In genomic region chr1:165738794-165739193, GRCh38 we compare ENCODE assay signal across 11 cellular contexts. TPM values are rescaled to one million over a fixed set of nuclear protein-coding genes. Genes with fewer than 3 reads are reported as not detected.
DNase-seq lines count a peak whose midpoint lies in the region; ATAC-seq lines count a peak whose summit lies in the region.
"Had no signal": no experiment of that assay in that cellular context is flagged by ENCODE, and none has a peak within 500 bp of the region (broad histone marks: within the 10 kb centered on the region; RNA-seq: fewer than 3 reads in every experiment).

No MANE protein-coding gene starts in this region.

- DNase-seq in GM23248 (no peak), substantia nigra (lab: John Stamatoyannopoulos, UW) (no peak), H7 (no peak)
- DNase-seq in CD8-positive, alpha-beta memory T cell = no peak
- DNase-seq: activated CD4-positive, CD25-positive, alpha-beta regulatory T cell treated with anti-CD3 and anti-CD28 coated beads, Interleukin-2, amount 50 U/mL, for 72 hours; amygdala; posterior cingulate gyrus had no signal

- H2AFZ ChIP-seq in GM23248 = no peak overlapping the region

- no peaks in the 10 kb centered on the region for H4K20me1 ChIP-seq in GM23248 (ENCODE audit: insufficient read depth)

- CTCF ChIA-PET in CD8-positive, alpha-beta memory T cell (lab: Charles Lee) = no interaction called here

- H3F3A ChIP-seq in GM23248 (ENCODE audit: insufficient read depth) = peaks cover 17% of the 10 kb centered on the region; the same call in 1 of the 2 replicates

- H3K9me2 ChIP-seq in GM23248 (ENCODE audit: insufficient read depth) = no peaks in the 10 kb centered on the region

- no peaks in the 10 kb centered on the region for H3K4me1 ChIP-seq in GM23248 (ENCODE audit: insufficient read depth)
- no peaks in the 10 kb centered on the region for H3K4me1 ChIP-seq in CD8-positive, alpha-beta memory T cell (ENCODE audit: insufficient read depth, low read length)

- H3K4me1 Mint-ChIP-seq in stimulated activated memory B cell treated with anti-CD40 and anti-IgM and Interleukin-4, amounts not matched to agents 10 μg/mL and 1 μg/mL and 100 μg/mL, for 72 hours = peaks cover 30% of the 10 kb centered on the region
- H3K4me1 Mint-ChIP-seq in CD8-positive, alpha-beta memory T cell = peaks cover 16 to 31% (median 25%) of the 10 kb centered on the region in 3 donors

- peak; percentile 92 for ATAC-seq in GM18870 (IDR thresholded peaks at IDR 0.05; ENCODE audit: unreplicated experiment)
- peak; percentile 93 for ATAC-seq in HG03439 (IDR thresholded peaks at IDR 0.05; ENCODE audit: unreplicated experiment)
- peak; percentile 45 for ATAC-seq in stimulated activated memory B cell treated with anti-CD40 and anti-IgM and Interleukin-4, amounts not matched to agents 10 μg/mL and 1 μg/mL and 100 μg/mL, for 72 hours

- no peaks in the 10 kb centered on the region for H3K27me3 Mint-ChIP-seq in stimulated activated memory B cell treated with anti-CD40 and anti-IgM and Interleukin-4, amounts not matched to agents 10 μg/mL and 1 μg/mL and 100 μg/mL, for 72 hours
- H3K27me3 Mint-ChIP-seq in CD8-positive, alpha-beta memory T cell = no peaks in the 10 kb centered on the region

- no peaks in the 10 kb centered on the region for H3K9me3 Mint-ChIP-seq in stimulated activated memory B cell treated with anti-CD40 and anti-IgM and Interleukin-4, amounts not matched to agents 10 μg/mL and 1 μg/mL and 100 μg/mL, for 72 hours
- no peaks in the 10 kb centered on the region for H3K9me3 Mint-ChIP-seq in CD8-positive, alpha-beta memory T cell

- H3K9ac ChIP-seq in GM23248 = no peak overlapping the region

- H3K27me3 ChIP-seq in GM23248 (replicated peaks; ENCODE audit: insufficient read depth) = no peaks in the 10 kb centered on the region
- H3K27me3 ChIP-seq in CD8-positive, alpha-beta memory T cell (ENCODE audit: insufficient read depth, low read length, poor library complexity, severe bottlenecking) = no peaks in the 10 kb centered on the region
- no peaks in the 10 kb centered on the region for H3K27me3 ChIP-seq in H7 (ENCODE audit: control insufficient read depth, insufficient read depth, low read length)

- 94 to 97% methylated on average over 1 of the region's 1 CpG for WGBS in GM23248 (ENCODE audit: low coverage in 1 of 2, low lambda C conversion rate in 2 of 2, missing lambda C conversion rate in 2 of 2), 2 experiments

- H3K4me3 Mint-ChIP-seq in stimulated activated memory B cell treated with anti-CD40 and anti-IgM and Interleukin-4, amounts not matched to agents 10 μg/mL and 1 μg/mL and 100 μg/mL, for 72 hours = no peak overlapping the region
- no peak overlapping the region for H3K4me3 Mint-ChIP-seq in CD8-positive, alpha-beta memory T cell

- in situ Hi-C loops in GM23248 (cut with MboI) = loop anchor here (25.0 kb wide), 1 partner anchor 1099 kb away; the partner anchor contains the start of gene POGK

- H3K27ac Mint-ChIP-seq in stimulated activated memory B cell treated with anti-CD40 and anti-IgM and Interleukin-4, amounts not matched to agents 10 μg/mL and 1 μg/mL and 100 μg/mL, for 72 hours = no peak overlapping the region
- peak overlapping the region in 2 of 8 donors; percentile 5 to 51 for H3K27ac Mint-ChIP-seq in CD8-positive, alpha-beta memory T cell

- H3K9me3 ChIP-seq in GM23248 (ENCODE audit: low read depth) = no peaks in the 10 kb centered on the region
- H3K9me3 ChIP-seq in CD8-positive, alpha-beta memory T cell (ENCODE audit: low read length) = no peaks in the 10 kb centered on the region

- H3K36me3 Mint-ChIP-seq in stimulated activated memory B cell treated with anti-CD40 and anti-IgM and Interleukin-4, amounts not matched to agents 10 μg/mL and 1 μg/mL and 100 μg/mL, for 72 hours = peaks cover 61% of the 10 kb centered on the region
- H3K36me3 Mint-ChIP-seq in CD8-positive, alpha-beta memory T cell = peaks cover 8 to 82% (median 16%) of the 10 kb centered on the region in 3 donors

- H3K36me3 ChIP-seq in GM23248 (ENCODE audit: low read depth) (peaks cover 47% of the 10 kb centered on the region), H7 (replicated peaks; ENCODE audit: control insufficient read depth, insufficient read depth, low read length) (peaks cover 2% of the 10 kb centered on the region)
- H3K36me3 ChIP-seq in CD8-positive, alpha-beta memory T cell (ENCODE audit: insufficient read depth, low read length) = peaks cover 39% of the 10 kb centered on the region

- H3K27ac ChIP-seq in GM23248 (0 out of 2 replicates have a peak overlapping the region, but pooled peaks have one; percentile 3), substantia nigra (ENCODE audit: low read depth, low read length, poor library complexity, severe bottlenecking) (no peak overlapping the region)
- H3K27ac ChIP-seq in CD8-positive, alpha-beta memory T cell (ENCODE audit: low read depth, low read length) = no peak overlapping the region
- H3K27ac ChIP-seq: epithelial cell of prostate had no signal

- H3K4me3 ChIP-seq in GM23248 (no peak overlapping the region), H7 (ENCODE audit: insufficient read depth, low read depth, low read length) (no peak overlapping the region)
- H3K4me3 ChIP-seq in CD8-positive, alpha-beta memory T cell (ENCODE audit: low read length) = no peak overlapping the region

- H3K4me2 ChIP-seq in GM23248 (ENCODE audit: unreplicated experiment) = no peak overlapping the region

- H3K79me2 ChIP-seq in GM23248 (ENCODE audit: insufficient read depth) = peaks cover 60% of the 10 kb centered on the region

- POLR2A ChIA-PET in CD8-positive, alpha-beta memory T cell (lab: Charles Lee) = no interaction called here

RNA-seq across cellular contexts. Expression of gene TMCO1, which starts 29.9 kb away (rescaled TPM):
- 116 and 126 TPM in 2 replicates for total RNA-seq in GM23248 (2014; rRNA removed; shearing (Covaris generic))
- polyA plus RNA-seq in GM23248 (2016; fragmentation: Nextera tagmentation; extraction: Ambion mirVana) = 203 and 207 TPM in 2 replicates
- 100 to 1,000 TPM; 102 to 112 TPM for total RNA-seq in CD8-positive, alpha-beta memory T cell
- polyA plus RNA-seq in CD8-positive, alpha-beta memory T cell = 148 TPM
- 56.3 and 81.2 TPM in 2 replicates for total RNA-seq in H7 (2014; rRNA removed; shearing (Covaris generic))

RNA-seq across cellular contexts. Expression of gene ALDH9A1, which starts 40.4 kb away (rescaled TPM):
- 107 and 113 TPM in 2 replicates for total RNA-seq in GM23248 (2014; rRNA removed; shearing (Covaris generic))
- polyA plus RNA-seq in GM23248 (2016; fragmentation: Nextera tagmentation; extraction: Ambion mirVana) = 99.3 and 100 TPM in 2 replicates
- total RNA-seq in CD8-positive, alpha-beta memory T cell = 10 to 100 TPM; 42.9 to 44.4 TPM
- polyA plus RNA-seq in CD8-positive, alpha-beta memory T cell = 101 TPM
- total RNA-seq in H7 (2014; rRNA removed; shearing (Covaris generic)) = 81.9 and 104 TPM in 2 replicates
